In genomic region chr6:157045831-157046454, GRCh38 we compare ENCODE assay signal across 9 cellular contexts.
DNase-seq lines count a peak whose midpoint lies in the region; ATAC-seq and TF ChIP-seq lines count a peak whose summit lies in the region.
"Had no signal": no experiment of that assay in that cellular context is flagged by ENCODE, and none has a peak within 500 bp of the region (broad histone marks: within the 10 kb centered on the region; RNA-seq: fewer than 3 reads in every experiment).

No MANE protein-coding gene starts in this region.

- 0 out of 2 replicates have a peak, but pooled peaks cover 2% of the 10 kb centered on the region for H3K4me1 ChIP-seq in Caco-2

- H3K4me1 Mint-ChIP-seq in Caco-2 (ENCODE audit: low read depth, unreplicated experiment), result no peaks in the 10 kb centered on the region
- peaks cover 3% of the 10 kb centered on the region for H3K4me1 Mint-ChIP-seq in activated T-helper 17 cell treated with anti-CD3 and anti-CD28 coated beads, Interleukin-2, amount 50 U/mL, for 72 hours
- peaks cover 7% of the 10 kb centered on the region for H3K4me1 Mint-ChIP-seq in activated CD4-positive, alpha-beta memory T cell treated with anti-CD3 and anti-CD28 coated beads for 36 hours (ENCODE audit: low read depth)

- intact Hi-C loops in Caco-2 (cut with micrococcal nuclease; ENCODE audit: unreplicated experiment), result loop anchor here (1.0 kb wide), 1 partner anchor 10 kb away; no protein-coding TSS in a partner anchor
- intact Hi-C loops in activated CD4-positive, alpha-beta memory T cell treated with anti-CD3 and anti-CD28 coated beads for 36 hours (cut with micrococcal nuclease), result no loop called here

- H3K36me3 ChIP-seq in Caco-2 (ENCODE audit: control insufficient read depth, insufficient read depth, low read length), result no peaks in the 10 kb centered on the region

- DNase-seq in Caco-2 (peak in 1 of 2 experiments; percentile 13), HuH-7 (ENCODE audit: low spot score) (peak; percentile 57), left lobe of liver (ENCODE audit: low spot score) (no peak)
- no peak for DNase-seq in stimulated activated CD4-positive, alpha-beta T cell treated with anti-CD3 and anti-CD28 coated beads, Interleukin-15, amount 100 ng/mL, for 24 hours
- DNase-seq in activated CD4-positive, alpha-beta memory T cell treated with anti-CD3 and anti-CD28 coated beads for 36 hours, result no peak

- peak; percentile 68 for ATAC-seq in left lobe of liver
- ATAC-seq in activated T-helper 17 cell treated with anti-CD3 and anti-CD28 coated beads, Interleukin-2, amount 50 U/mL, for 72 hours (replicated peaks), result no peak
- no peak for ATAC-seq in HG03571 (IDR thresholded peaks at IDR 0.05; ENCODE audit: unreplicated experiment)

- H3K36me3 Mint-ChIP-seq in Caco-2 (ENCODE audit: insufficient read depth, unreplicated experiment), result no peaks in the 10 kb centered on the region
- H3K36me3 Mint-ChIP-seq in activated T-helper 17 cell treated with anti-CD3 and anti-CD28 coated beads, Interleukin-2, amount 50 U/mL, for 72 hours (ENCODE audit: low read depth), result peaks cover 7% of the 10 kb centered on the region
- H3K36me3 Mint-ChIP-seq in activated CD4-positive, alpha-beta memory T cell treated with anti-CD3 and anti-CD28 coated beads for 36 hours, result peaks cover 3% of the 10 kb centered on the region

- H3K27me3 Mint-ChIP-seq in Caco-2 (ENCODE audit: insufficient read depth, unreplicated experiment), result no peaks in the 10 kb centered on the region
- no peaks in the 10 kb centered on the region for H3K27me3 Mint-ChIP-seq in activated T-helper 17 cell treated with anti-CD3 and anti-CD28 coated beads, Interleukin-2, amount 50 U/mL, for 72 hours
- H3K27me3 Mint-ChIP-seq in activated CD4-positive, alpha-beta memory T cell treated with anti-CD3 and anti-CD28 coated beads for 36 hours, result no peaks in the 10 kb centered on the region
- H3K27me3 Mint-ChIP-seq: IgD-negative memory B cell had no signal

- no peak overlapping the region for H3K27ac Mint-ChIP-seq in Caco-2 (ENCODE audit: unreplicated experiment)
- H3K27ac Mint-ChIP-seq in activated T-helper 17 cell treated with anti-CD3 and anti-CD28 coated beads, Interleukin-2, amount 50 U/mL, for 72 hours, result no peak overlapping the region
- H3K27ac Mint-ChIP-seq in activated CD4-positive, alpha-beta memory T cell treated with anti-CD3 and anti-CD28 coated beads for 36 hours, result no peak overlapping the region
- H3K27ac Mint-ChIP-seq: IgD-negative memory B cell had no signal

- POLR2A ChIA-PET in Caco-2 (lab: Charles Lee), result interaction anchor here (0.6 kb wide), 1 partner anchor 486 kb away, joined by 3 read pairs; no protein-coding TSS in a partner anchor
- POLR2A ChIA-PET in activated CD4-positive, alpha-beta memory T cell treated with anti-CD3 and anti-CD28 coated beads for 36 hours (lab: Charles Lee), result no interaction called here

- no peak overlapping the region for H3K4me3 Mint-ChIP-seq in Caco-2 (ENCODE audit: unreplicated experiment)
- no peak overlapping the region for H3K4me3 Mint-ChIP-seq in activated T-helper 17 cell treated with anti-CD3 and anti-CD28 coated beads, Interleukin-2, amount 50 U/mL, for 72 hours
- H3K4me3 Mint-ChIP-seq in activated CD4-positive, alpha-beta memory T cell treated with anti-CD3 and anti-CD28 coated beads for 36 hours, result no peak overlapping the region
- H3K4me3 Mint-ChIP-seq: IgD-negative memory B cell had no signal

- no TSS peak for BruUV-seq in Caco-2 (replicated peaks; lab: Mats Ljungman, UMichigan)

- H3K4me3 ChIP-seq in Caco-2 (ENCODE audit: low read depth, low read length) (no peak overlapping the region), WI38 (ENCODE audit: low read depth, low read length) (no peak overlapping the region)

- H3K9me3 ChIP-seq in Caco-2, result no peaks in the 10 kb centered on the region

- H3K27me3 ChIP-seq in Caco-2 (replicated peaks; ENCODE audit: control insufficient read depth, insufficient read depth, low read length), result no peaks in the 10 kb centered on the region

- H3K9me3 Mint-ChIP-seq in Caco-2 (ENCODE audit: unreplicated experiment), result no peaks in the 10 kb centered on the region
- H3K9me3 Mint-ChIP-seq in activated T-helper 17 cell treated with anti-CD3 and anti-CD28 coated beads, Interleukin-2, amount 50 U/mL, for 72 hours, result no peaks in the 10 kb centered on the region
- no peaks in the 10 kb centered on the region for H3K9me3 Mint-ChIP-seq in activated CD4-positive, alpha-beta memory T cell treated with anti-CD3 and anti-CD28 coated beads for 36 hours
- H3K9me3 Mint-ChIP-seq: IgD-negative memory B cell had no signal

- CTCF ChIA-PET in Caco-2 (lab: Charles Lee), result interaction anchor here (0.7 to 1.1 kb wide), 5 partner anchors 9 to 141 kb away, joined by 3 to 12 read pairs (median 3); no protein-coding TSS in a partner anchor
- CTCF ChIA-PET in activated CD4-positive, alpha-beta memory T cell treated with anti-CD3 and anti-CD28 coated beads for 36 hours (lab: Charles Lee), result interaction anchor here (0.6 to 4.1 kb wide), 18 partner anchors 9 to 251 kb away, joined by 3 to 37 read pairs (median 4); no protein-coding TSS in a partner anchor

- TF ChIP-seq CTCF in Caco-2 (IDR thresholded peaks at IDR 0.05; ENCODE audit: insufficient read depth in 1 of 2, low read depth in 1 of 2, low read length in 1 of 2, severe bottlenecking in 1 of 2, unreplicated experiment in 1 of 2) (peak; percentile 42 to 49), WI38 (IDR thresholded peaks at IDR 0.05; ENCODE audit: low read depth, low read length) (peak; percentile 49)
